In the genomic region with DNA sequence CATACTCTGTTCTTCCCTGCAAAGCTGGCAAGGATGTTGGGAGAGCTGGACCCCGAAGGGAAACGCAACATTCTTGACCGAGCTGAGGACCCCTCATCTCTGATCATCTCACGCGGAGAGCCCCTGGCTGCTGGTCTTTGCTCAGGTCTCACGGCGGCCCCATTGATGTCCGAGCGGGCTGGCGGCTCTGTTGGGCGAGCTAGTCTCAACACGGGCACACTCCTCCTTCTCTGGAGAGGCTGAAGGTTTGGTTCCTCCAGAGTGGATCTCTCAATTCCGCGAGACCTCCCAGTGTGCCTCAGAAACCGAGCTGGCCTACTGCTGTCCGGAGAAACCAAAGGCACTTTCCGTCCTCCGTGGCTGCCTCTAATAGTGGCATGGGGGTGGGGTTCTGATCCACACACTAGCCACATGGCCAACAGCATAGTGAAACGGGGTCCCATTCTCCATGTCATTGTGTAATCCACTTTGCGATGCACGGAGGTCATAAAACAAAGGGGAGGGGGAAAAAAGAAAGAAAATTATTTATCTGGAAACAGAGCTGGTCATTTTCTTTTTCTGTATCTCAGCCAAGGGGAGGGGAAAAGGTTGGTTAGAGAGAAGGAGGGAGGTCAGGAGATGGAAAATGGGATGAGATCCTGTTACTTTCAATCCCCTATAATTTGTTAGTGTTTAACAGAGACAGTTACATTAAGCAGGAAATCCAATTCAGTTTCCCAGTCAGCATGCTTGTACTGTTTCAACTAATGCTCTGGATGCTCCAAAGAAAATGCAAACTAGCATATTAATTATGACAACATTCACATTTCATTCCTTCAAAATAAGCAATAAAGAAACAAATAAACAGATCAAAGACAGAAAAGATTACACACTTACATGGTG, we compare ENCODE assay signal across 14 cellular contexts. TPM values are rescaled to one million over a fixed set of nuclear protein-coding genes. Genes with fewer than 3 reads are reported as not detected.
DNase-seq lines count a peak whose midpoint lies in the region; ATAC-seq and TF ChIP-seq lines count a peak whose summit lies in the region.
"Had no signal": no experiment of that assay in that cellular context is flagged by ENCODE, and none has a peak within 500 bp of the region (broad histone marks: within the 10 kb centered on the region; RNA-seq: fewer than 3 reads in every experiment).

No MANE protein-coding gene starts in this region.

- peak overlapping the region; percentile 4 for H3K27ac Mint-ChIP-seq in neural crest cell (ENCODE audit: unreplicated experiment)

- H3K4me3 ChIP-seq in esophagus (ENCODE audit: low read depth in 1 of 2, low read length in 2 of 2) (peak overlapping the region in 1 of 2 donors; percentile 47), uterus (peak overlapping the region; percentile 35 to 62)
- H3K4me3 ChIP-seq: body of pancreas had no signal

- intact Hi-C loops in uterus (cut with DNase I; ENCODE audit: low total_unique reads): loop anchor here (5.0 kb wide), 1 partner anchor 173 kb away; no protein-coding TSS in a partner anchor

- TF ChIP-seq POLR2A in uterus (IDR thresholded peaks at IDR 0.05) (no peak), GM18505 (IDR thresholded peaks at IDR 0.05; ENCODE audit: borderline replicate concordance, extremely low read depth, insufficient read depth, insufficient read length) (no peak)

- H3K27me3 Mint-ChIP-seq in neural crest cell (ENCODE audit: low read depth): no peaks in the 10 kb centered on the region

- H3K36me3 ChIP-seq in esophagus (ENCODE audit: control insufficient read depth in 2 of 2, insufficient read depth in 2 of 2, low read length in 1 of 2): no peaks in the 10 kb centered on the region
- no peaks in the 10 kb centered on the region for H3K36me3 ChIP-seq in uterus

- H3K9me3 Mint-ChIP-seq in neural crest cell: peaks cover 2% of the 10 kb centered on the region

- peak overlapping the region; percentile 26 to 64 for H3K27ac ChIP-seq in esophagus (ENCODE audit: low read depth in 2 of 2, low read length in 1 of 2)
- H3K27ac ChIP-seq in uterus: peak overlapping the region; percentile 86 to 92
- H3K27ac ChIP-seq: KMS-11 had no signal

- H3K4me1 Mint-ChIP-seq in neural crest cell: peaks cover 43% of the 10 kb centered on the region

- no peak for ATAC-seq in GM18505 (IDR thresholded peaks at IDR 0.05; ENCODE audit: unreplicated experiment)
- ATAC-seq in GM21360 (IDR thresholded peaks at IDR 0.05; ENCODE audit: unreplicated experiment): no peak

- TF ChIP-seq CTCF in neural crest cell (conservative IDR thresholded peaks at IDR 0.05): no peak
- no peak for TF ChIP-seq CTCF in uterus (IDR thresholded peaks at IDR 0.05)

- H3K4me1 ChIP-seq in esophagus (ENCODE audit: control insufficient read depth in 2 of 2, insufficient read depth in 2 of 2, low read length in 1 of 2) (peaks cover 0 to 4% of the 10 kb centered on the region in 2 donors), uterus (peaks cover 4 to 7% of the 10 kb centered on the region in 2 donors)

- peak; percentile 32 for DNase-seq in NCI-H82 (lab: John Stamatoyannopoulos, UW)
- no peak for DNase-seq in NCI-H82 treated with DMSO at 0.1 percent for 48 hours (lab: John Stamatoyannopoulos, UW; ENCODE audit: unreplicated experiment)
- DNase-seq in neural crest cell (ENCODE audit: low read depth, low spot score): no peak
- DNase-seq in uterus: peak; percentile 40 to 42
- no peak for DNase-seq in stimulated activated naive CD4-positive, alpha-beta T cell (lab: John Stamatoyannopoulos, UW)
- DNase-seq: 8988T; activated CD8-positive, alpha-beta memory T cell treated with anti-CD3 and anti-CD28 coated beads, Interleukin-2, amount 50 U/mL, for 4 hours; body of pancreas; DND-41; stimulated activated CD4-positive, alpha-beta T cell treated with anti-CD3 and anti-CD28 coated beads, Interleukin-2, amount 100 ng/mL, for 48 hours had no signal

- 80 to 84% methylated on average over 21 of the region's 21 CpGs for WGBS in esophagus, 2 donors

- H3K36me3 Mint-ChIP-seq in neural crest cell (ENCODE audit: low read depth): peaks cover 12% of the 10 kb centered on the region

- H3K27me3 ChIP-seq in esophagus (ENCODE audit: control insufficient read depth in 1 of 2, insufficient read depth in 2 of 2, low read length in 2 of 2) (no peaks in the 10 kb centered on the region), uterus (no peaks in the 10 kb centered on the region)
- H3K27me3 ChIP-seq: body of pancreas had no signal

- H3K9me3 ChIP-seq in esophagus (ENCODE audit: control insufficient read depth in 2 of 2, insufficient read depth in 1 of 2, low read depth in 1 of 2, low read length in 1 of 2) (no peaks in the 10 kb centered on the region), uterus (no peaks in the 10 kb centered on the region)
- H3K9me3 ChIP-seq: body of pancreas had no signal

- H3K4me3 Mint-ChIP-seq in neural crest cell: no peak overlapping the region

RNA-seq across cellular contexts. Expression of a gene that starts 1.3 kb away (rescaled TPM):
- polyA plus RNA-seq in esophagus: 1 to 10 TPM; 3.3 to 6.2 TPM
- total RNA-seq in neural crest cell (42.1 and 49.8 TPM in 2 replicates), uterus (100 to 1,000 TPM in 2 of 4 donors, 10 to 100 TPM in 2; 29.7 to 207 (median 120) TPM)

Comparison
In these comparisons a context has a peak if more than half of its experiments do, and no peak if none do; other contexts are left out.
1. DNase-seq: peak in NCI-H82 (single experiment) and uterus (2 of 2); none in NCI-H82 treated with DMSO at 0.1 percent for 48 hours (single experiment), neural crest cell (single experiment) and stimulated activated naive CD4-positive, alpha-beta T cell (0 of 6).